ENCODE assay signal across 6 cellular contexts in genomic region chr7:101071362-101072104, GRCh38. TPM values are rescaled to one million over a fixed set of nuclear protein-coding genes. Genes with fewer than 3 reads are reported as not detected.
"Had no signal": no experiment of that assay in that cellular context is flagged by ENCODE, and none has a peak within 500 bp of the region (broad histone marks: within the 10 kb centered on the region; RNA-seq: fewer than 3 reads in every experiment).

No MANE protein-coding gene starts in this region.

RNA-seq across cellular contexts. Expression of gene MUC17, which starts 51.7 kb away (rescaled TPM):
- total RNA-seq: LHCN-M2, MCF 10A, PC-3, Right ventricle myocardium superior, SJSA1 had no signal
- polyA plus RNA-seq: SK-N-SH had no signal
